In genomic region chr11:833849-834311, GRCh38 we compare ENCODE assay signal across 8 cellular contexts. TPM values are rescaled to one million over a fixed set of nuclear protein-coding genes. Genes with fewer than 3 reads are reported as not detected.
DNase-seq lines count a peak whose midpoint lies in the region; ATAC-seq and TF ChIP-seq lines count a peak whose summit lies in the region.

No MANE protein-coding gene starts in this region.

- no peaks in the 10 kb centered on the region for H3K36me3 Mint-ChIP-seq in progenitor cell of endocrine pancreas (ENCODE audit: insufficient read depth)

- TF ChIP-seq CTCF in esophagus squamous epithelium (IDR thresholded peaks at IDR 0.05) (no peak), progenitor cell of endocrine pancreas (IDR thresholded peaks at IDR 0.05; ENCODE audit: unreplicated experiment) (no peak)

- peak; percentile 53 for DNase-seq in Daoy (ENCODE audit: low read depth)
- no peak for DNase-seq in SJCRH30
- DNase-seq in esophagus squamous epithelium (lab: John Stamatoyannopoulos, UW): no peak
- DNase-seq in progenitor cell of endocrine pancreas (ENCODE audit: low spot score, unreplicated experiment): no peak
- no peak for DNase-seq in SW480 (ENCODE audit: low spot score)
- no peak for DNase-seq in GOT3 (lab: John Stamatoyannopoulos, UW)
- no peak for DNase-seq in activated CD4-positive, alpha-beta T cell treated with anti-CD3 and anti-CD28 coated beads, Interleukin-2, amount 50 U/mL, for 4 hours

- H3K27me3 ChIP-seq in SJCRH30 (no peaks in the 10 kb centered on the region), esophagus squamous epithelium (peaks cover 0 to 37% (median 7%) of the 10 kb centered on the region in 4 donors)

- peak overlapping the region; percentile 68 for H3K4me3 Mint-ChIP-seq in progenitor cell of endocrine pancreas (ENCODE audit: low read depth)

- H3K4me3 ChIP-seq in SJCRH30 (peak overlapping the region; percentile 86), esophagus squamous epithelium (peak overlapping the region; percentile 63 to 88 (median 73))

- H3K4me1 ChIP-seq in SJCRH30 (peaks cover 24% of the 10 kb centered on the region), esophagus squamous epithelium (peaks cover 53 to 96% (median 57%) of the 10 kb centered on the region in 3 donors)

- intact Hi-C loops in esophagus squamous epithelium (cut with DNase I): no loop called here

- peaks cover 6% of the 10 kb centered on the region for H3K4me1 Mint-ChIP-seq in progenitor cell of endocrine pancreas (ENCODE audit: low read depth)

- H3K27ac ChIP-seq in SJCRH30: peak overlapping the region; percentile 82; the same call in 1 of the 2 replicates
- H3K27ac ChIP-seq in esophagus squamous epithelium: peak overlapping the region; percentile 86 to 94 (median 92)

- no peak for ATAC-seq in HG02981 (IDR thresholded peaks at IDR 0.05; ENCODE audit: unreplicated experiment)

- H3K9me3 ChIP-seq in SJCRH30 (replicated peaks) (no peaks in the 10 kb centered on the region), esophagus squamous epithelium (no peaks in the 10 kb centered on the region)

- peak overlapping the region; percentile 59 for H3K27ac Mint-ChIP-seq in progenitor cell of endocrine pancreas

- 23 to 46% methylated on average over 3 to 4 of the region's 9 CpGs for WGBS in esophagus squamous epithelium, 2 donors

- H3K36me3 ChIP-seq in SJCRH30: peaks cover 27% of the 10 kb centered on the region
- peaks cover 8 to 32% (median 12%) of the 10 kb centered on the region in 3 donors for H3K36me3 ChIP-seq in esophagus squamous epithelium

- no peaks in the 10 kb centered on the region for H3K9me3 Mint-ChIP-seq in progenitor cell of endocrine pancreas (ENCODE audit: low read depth)

- H3K27me3 Mint-ChIP-seq in progenitor cell of endocrine pancreas: peaks cover 21% of the 10 kb centered on the region

- TF ChIP-seq POLR2A in esophagus squamous epithelium (IDR thresholded peaks at IDR 0.05): peak in 1 of 4 donors; percentile 7

RNA-seq across cellular contexts. Expression of gene CD151, which starts 1.1 kb away (rescaled TPM):
- total RNA-seq in Daoy (2014; rRNA removed; shearing (Covaris generic)): 246 and 253 TPM in 2 replicates
- 122 and 133 TPM in 2 replicates for total RNA-seq in SJCRH30 (2014; rRNA removed; shearing (Covaris generic))
- total RNA-seq in esophagus squamous epithelium (100 to 1,000 TPM in 1 of 4 donors, 10 to 100 TPM in 3; 87.6 to 118 (median 94.0) TPM), progenitor cell of endocrine pancreas (154 and 160 TPM in 2 replicates)

RNA-seq across cellular contexts. Expression of gene CRACR2B, which starts 6.2 kb away (rescaled TPM):
- total RNA-seq in Daoy (2014; rRNA removed; shearing (Covaris generic)): 5.3 and 9.0 TPM in 2 replicates
- 1.6 and 1.9 TPM in 2 replicates for total RNA-seq in SJCRH30 (2014; rRNA removed; shearing (Covaris generic))
- total RNA-seq in esophagus squamous epithelium: 1 to 10 TPM in 3 of 4 donors, under 1 TPM in 1; 0.48 to 5.7 (median 3.5) TPM
- total RNA-seq in progenitor cell of endocrine pancreas: 50.9 and 52.9 TPM in 2 replicates

RNA-seq across cellular contexts. Expression of gene POLR2L, which starts 8.4 kb away (rescaled TPM):
- 75.7 and 113 TPM in 2 replicates for total RNA-seq in Daoy (2014; rRNA removed; shearing (Covaris generic))
- 292 and 344 TPM in 2 replicates for total RNA-seq in SJCRH30 (2014; rRNA removed; shearing (Covaris generic))
- total RNA-seq in esophagus squamous epithelium (10 to 100 TPM; 45.6 to 90.3 (median 64.7) TPM), progenitor cell of endocrine pancreas (89.6 and 97.9 TPM in 2 replicates)

RNA-seq across cellular contexts. Expression of gene TSPAN4, which starts 8.8 kb away (rescaled TPM):
- total RNA-seq in Daoy (2014; rRNA removed; shearing (Covaris generic)): 29.3 and 37.3 TPM in 2 replicates
- total RNA-seq in SJCRH30 (2014; rRNA removed; shearing (Covaris generic)): 26.0 and 26.9 TPM in 2 replicates
- total RNA-seq in esophagus squamous epithelium: 10 to 100 TPM in 3 of 4 donors, 1 to 10 TPM in 1; 6.8 to 59.7 (median 19.0) TPM
- total RNA-seq in progenitor cell of endocrine pancreas: 24.9 and 27.7 TPM in 2 replicates

RNA-seq across cellular contexts. Expression of gene PNPLA2, which starts 15.2 kb away (rescaled TPM):
- total RNA-seq in Daoy (2014; rRNA removed; shearing (Covaris generic)): 10.9 and 24.2 TPM in 2 replicates
- total RNA-seq in SJCRH30 (2014; rRNA removed; shearing (Covaris generic)): 16.5 and 19.6 TPM in 2 replicates
- total RNA-seq in esophagus squamous epithelium: 10 to 100 TPM; 14.2 to 42.7 (median 26.0) TPM
- total RNA-seq in progenitor cell of endocrine pancreas: 47.3 and 51.1 TPM in 2 replicates
